22 cellular contexts compared by ENCODE assay signal in genomic region chr19:30722801-30723200, GRCh38.
"Had no signal": no experiment of that assay in that cellular context is flagged by ENCODE, and none has a peak within 500 bp of the region (broad histone marks: within the 10 kb centered on the region; RNA-seq: fewer than 3 reads in every experiment).

No MANE protein-coding gene starts in this region.

- H3K36me3 ChIP-seq: MG63 had no signal

- H3K27me3 ChIP-seq: MG63 had no signal

- H3K4me3 ChIP-seq: MG63 had no signal

- DNase-seq: IMR-90, Karpas-422, KG1, MG63, NCI-H1092, NCI-H1417 treated with DMSO at 0.1 percent for 48 hours, NCI-H146, NCI-H187, NCI-H2029, NCI-H2081 treated with DMSO at 0.1 percent for 48 hours, NCI-H2171, NCI-H226, NCI-H446, NCI-H510A, NCI-H524 treated with DMSO at 0.1 percent for 48 hours, NCI-H69, NCI-H774, Right ventricle myocardium superior, RPMI8226, SIG-M5 had no signal

- H3K9me3 ChIP-seq: MG63, SK-N-SH had no signal

- ATAC-seq: HepG2 had no signal
